Comparison of ENCODE assay signal across 9 cellular contexts in genomic region chr7:42843209-42843800, GRCh38.
DNase-seq lines count a peak whose midpoint lies in the region; ATAC-seq, FAIRE-seq and TF ChIP-seq lines count a peak whose summit lies in the region.
"Had no signal": no experiment of that assay in that cellular context is flagged by ENCODE, and none has a peak within 500 bp of the region (broad histone marks: within the 10 kb centered on the region; RNA-seq: fewer than 3 reads in every experiment).

No MANE protein-coding gene starts in this region.

- H3K9me3 Mint-ChIP-seq in astrocyte (ENCODE audit: unreplicated experiment) = no peaks in the 10 kb centered on the region

- no peaks in the 10 kb centered on the region for H3K9me3 ChIP-seq in astrocyte (ENCODE audit: insufficient read depth, low read depth, low read length)
- H3K9me3 ChIP-seq in subcutaneous abdominal adipose tissue (ENCODE audit: control insufficient read depth in 5 of 5, low read length in 5 of 5) = no peaks in the 10 kb centered on the region

- no peak overlapping the region for H3K27ac Mint-ChIP-seq in astrocyte (ENCODE audit: unreplicated experiment)
- H3K27ac Mint-ChIP-seq: naive B cell had no signal

- H2AFZ ChIP-seq in astrocyte (ENCODE audit: low read depth, low read length) = peak overlapping the region; percentile 54

- no peak overlapping the region for H3K9ac ChIP-seq in astrocyte (ENCODE audit: low read length)
- H3K9ac ChIP-seq in subcutaneous abdominal adipose tissue (ENCODE audit: low read length in 5 of 5) = no peak overlapping the region

- no peaks in the 10 kb centered on the region for H3K36me3 Mint-ChIP-seq in astrocyte (ENCODE audit: low read depth, unreplicated experiment)

- ATAC-seq in GM19395 (IDR thresholded peaks at IDR 0.05; ENCODE audit: unreplicated experiment) = peak; percentile 63

- H3K27me3 ChIP-seq in astrocyte (ENCODE audit: insufficient read depth, low read length) (peaks cover 14% of the 10 kb centered on the region), subcutaneous abdominal adipose tissue (ENCODE audit: control insufficient read depth in 5 of 5, insufficient read depth in 4 of 5, low read length in 5 of 5) (peaks cover 0 to 7% (median 0%) of the 10 kb centered on the region in 5 donors)

- H3K36me3 ChIP-seq in astrocyte (ENCODE audit: insufficient read depth, low read length) (no peaks in the 10 kb centered on the region), subcutaneous abdominal adipose tissue (ENCODE audit: control insufficient read depth in 5 of 5, insufficient read depth in 5 of 5, low read length in 5 of 5) (no peaks in the 10 kb centered on the region)

- H3K4me2 ChIP-seq in astrocyte (ENCODE audit: low read length) = peak overlapping the region; percentile 83

- H3K4me1 Mint-ChIP-seq in astrocyte (ENCODE audit: low read depth, unreplicated experiment) = no peaks in the 10 kb centered on the region
- H3K4me1 Mint-ChIP-seq: naive B cell had no signal

- DNase-seq in COLO668 (lab: John Stamatoyannopoulos, UW; ENCODE audit: unreplicated experiment) (peak; percentile 34), NCI-H1105 (lab: John Stamatoyannopoulos, UW) (peak; percentile 14), astrocyte (ENCODE audit: low read depth) (peak; percentile 10), islet precursor cell (peak; percentile 75), HPDE6-E6E7 (ENCODE audit: extremely low spot score) (no peak), NCI-H187 (lab: John Stamatoyannopoulos, UW) (no peak)
- DNase-seq: naive B cell had no signal

- H3K4me1 ChIP-seq in astrocyte (ENCODE audit: insufficient read depth, low read length) (no peaks in the 10 kb centered on the region), subcutaneous abdominal adipose tissue (ENCODE audit: control insufficient read depth in 5 of 5, insufficient read depth in 5 of 5, low read length in 5 of 5) (peaks cover 0 to 3% (median 0%) of the 10 kb centered on the region in 5 donors)

- peak; percentile 67 for TF ChIP-seq CTCF in astrocyte (IDR thresholded peaks at IDR 0.05; ENCODE audit: insufficient read depth, low read depth, low read length)

- FAIRE-seq in astrocyte (lab: Jason Lieb, UNC) = no peak

- H3K4me3 ChIP-seq in astrocyte (ENCODE audit: insufficient read depth, low read depth, low read length) (peak overlapping the region; percentile 48), subcutaneous abdominal adipose tissue (ENCODE audit: low read depth in 1 of 5, low read length in 5 of 5) (peak overlapping the region in 3 of 5 donors; percentile 26 to 59 (median 48))

- no peaks in the 10 kb centered on the region for H3K79me2 ChIP-seq in astrocyte (ENCODE audit: insufficient read depth, low read length)

- H3K27me3 Mint-ChIP-seq in astrocyte (ENCODE audit: low read depth, unreplicated experiment) = no peaks in the 10 kb centered on the region

- no peak overlapping the region for H3K4me3 Mint-ChIP-seq in astrocyte (ENCODE audit: unreplicated experiment)
- H3K4me3 Mint-ChIP-seq: naive B cell had no signal

- H4K20me1 ChIP-seq in astrocyte (ENCODE audit: insufficient read depth, low read length) = no peaks in the 10 kb centered on the region

- H3K27ac ChIP-seq in astrocyte (ENCODE audit: low read depth, low read length) (no peak overlapping the region), subcutaneous abdominal adipose tissue (ENCODE audit: low read depth, low read length) (no peak overlapping the region)

Comparison
In these comparisons a context has a peak if more than half of its experiments do, and no peak if none do; other contexts are left out.
1. DNase-seq: peak in COLO668 (single experiment), NCI-H1105 (single experiment), astrocyte (single experiment) and islet precursor cell (single experiment); none in HPDE6-E6E7 (single experiment) and NCI-H187 (0 of 2).